In the genomic region with DNA sequence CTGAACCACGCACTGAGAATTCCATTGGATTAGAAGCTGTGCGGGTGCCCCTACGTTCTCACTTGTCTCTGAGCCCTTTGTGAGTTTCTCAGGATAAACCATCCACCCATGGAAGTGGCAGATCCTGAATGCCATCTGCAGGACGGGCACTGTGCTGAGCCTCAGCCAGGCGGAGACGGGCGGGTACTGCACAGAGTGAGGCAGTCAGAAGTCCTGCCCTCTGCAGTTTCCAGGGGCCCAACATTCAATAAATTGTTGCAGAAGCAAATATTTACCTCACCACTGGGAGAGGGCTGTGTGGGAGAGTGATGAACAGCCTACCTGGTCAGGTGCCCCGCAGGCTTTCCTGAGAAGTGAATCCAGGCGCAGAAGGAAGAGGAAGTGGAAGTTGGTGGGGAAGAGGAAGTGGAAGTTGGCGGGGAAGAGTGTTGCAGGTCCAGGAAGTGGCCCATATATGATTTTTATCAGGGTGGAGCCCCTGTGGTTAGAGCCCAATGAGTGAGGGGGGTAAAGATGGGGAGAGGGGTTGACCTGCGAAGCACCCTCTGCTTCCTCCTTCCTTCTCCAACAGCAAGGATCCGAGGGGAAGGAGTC, we compare ENCODE assay signal across 17 cellular contexts.
DNase-seq lines count a peak whose midpoint lies in the region; ATAC-seq and TF ChIP-seq lines count a peak whose summit lies in the region.
"Had no signal": no experiment of that assay in that cellular context is flagged by ENCODE, and none has a peak within 500 bp of the region (broad histone marks: within the 10 kb centered on the region; RNA-seq: fewer than 3 reads in every experiment).

No MANE protein-coding gene starts in this region.

- TF ChIP-seq EP300 in transverse colon (IDR thresholded peaks at IDR 0.05; ENCODE audit: low read depth) = no peak

- no peaks in the 10 kb centered on the region for H3K36me3 ChIP-seq in transverse colon
- H3K36me3 ChIP-seq in effector memory CD4-positive, alpha-beta T cell (ENCODE audit: control insufficient read depth, insufficient read depth, low read length) = no peaks in the 10 kb centered on the region
- H3K36me3 ChIP-seq: brain microvascular endothelial cell had no signal

- in situ Hi-C loops in transverse colon (cut with MboI; ENCODE audit: low pct_ligation_motif_present in 1 of 4, low pct_unique_long_range_greater_than_20kb in 1 of 4, low sequenced_read_pairs in 3 of 4) = loop anchor here in 1 of 4 donors (25.0 kb wide), 1 partner anchor 92 kb away; the partner anchor contains the start of gene SLCO3A1

- H3K4me3 Mint-ChIP-seq in activated CD4-positive, alpha-beta T cell treated with anti-CD3 and anti-CD28 coated beads, Interleukin-2, amount 10 ng/mL, durations not matched to agents 7 days and 5 days = no peak overlapping the region
- H3K4me3 Mint-ChIP-seq in T-helper 17 cell = no peak overlapping the region
- H3K4me3 Mint-ChIP-seq in immature natural killer cell = peak overlapping the region in 4 of 5 donors; percentile 1 to 52 (median 34)
- H3K4me3 Mint-ChIP-seq: memory B cell had no signal

- peak overlapping the region in 1 of 4 donors; percentile 10 for H3K27ac ChIP-seq in transverse colon
- H3K27ac ChIP-seq in effector memory CD4-positive, alpha-beta T cell (ENCODE audit: insufficient read depth, low read length, poor library complexity, severe bottlenecking) = no peak overlapping the region
- H3K27ac ChIP-seq: brain microvascular endothelial cell had no signal

- intact Hi-C loops in transverse colon (cut with DNase I; ENCODE audit: low total_unique reads) = no loop called here

- H3K36me3 Mint-ChIP-seq in activated CD4-positive, alpha-beta T cell treated with anti-CD3 and anti-CD28 coated beads, Interleukin-2, amount 10 ng/mL, durations not matched to agents 7 days and 5 days (ENCODE audit: low read depth) = no peaks in the 10 kb centered on the region
- no peaks in the 10 kb centered on the region for H3K36me3 Mint-ChIP-seq in T-helper 17 cell (ENCODE audit: low read depth)
- H3K36me3 Mint-ChIP-seq in immature natural killer cell = peaks cover 0 to 3% (median 0%) of the 10 kb centered on the region in 3 donors
- H3K36me3 Mint-ChIP-seq: memory B cell had no signal

- H3K27me3 ChIP-seq in transverse colon = no peaks in the 10 kb centered on the region
- no peaks in the 10 kb centered on the region for H3K27me3 ChIP-seq in effector memory CD4-positive, alpha-beta T cell (replicated peaks; ENCODE audit: control insufficient read depth, insufficient read depth, low read length, poor library complexity, severe bottlenecking)
- H3K27me3 ChIP-seq: brain microvascular endothelial cell had no signal

- no peaks in the 10 kb centered on the region for H3K27me3 Mint-ChIP-seq in activated CD4-positive, alpha-beta T cell treated with anti-CD3 and anti-CD28 coated beads, Interleukin-2, amount 10 ng/mL, durations not matched to agents 7 days and 5 days
- no peaks in the 10 kb centered on the region for H3K27me3 Mint-ChIP-seq in T-helper 17 cell
- peaks cover 0 to 2% (median 0%) of the 10 kb centered on the region in 3 donors for H3K27me3 Mint-ChIP-seq in immature natural killer cell (ENCODE audit: low read depth in 3 of 3)

- CTCF ChIA-PET in activated CD4-positive, alpha-beta T cell treated with anti-CD3 and anti-CD28 coated beads, Interleukin-2, amount 10 ng/mL, durations not matched to agents 7 days and 5 days (lab: Charles Lee) = no interaction called here

- no peak overlapping the region for H3K4me3 ChIP-seq in transverse colon
- H3K4me3 ChIP-seq in effector memory CD4-positive, alpha-beta T cell (ENCODE audit: insufficient read depth, low read depth, low read length, poor library complexity, severe bottlenecking) = no peak overlapping the region

- H3K9me3 ChIP-seq in T-helper 17 cell (ENCODE audit: control insufficient read depth, low read length, poor library complexity, severe bottlenecking) (no peaks in the 10 kb centered on the region), transverse colon (no peaks in the 10 kb centered on the region)
- no peaks in the 10 kb centered on the region for H3K9me3 ChIP-seq in effector memory CD4-positive, alpha-beta T cell (ENCODE audit: control insufficient read depth, low read length)

- TF ChIP-seq CTCF in transverse colon (IDR thresholded peaks at IDR 0.05) = peak in 4 of 5 experiments; percentile 23 to 71 (median 36)

- H3K4me1 Mint-ChIP-seq in activated CD4-positive, alpha-beta T cell treated with anti-CD3 and anti-CD28 coated beads, Interleukin-2, amount 10 ng/mL, durations not matched to agents 7 days and 5 days = peaks cover 43% of the 10 kb centered on the region
- H3K4me1 Mint-ChIP-seq in T-helper 17 cell = peaks cover 72% of the 10 kb centered on the region
- H3K4me1 Mint-ChIP-seq in immature natural killer cell = peaks cover 66 to 84% of the 10 kb centered on the region in 2 donors
- H3K4me1 Mint-ChIP-seq: memory B cell had no signal

- H3K9me3 Mint-ChIP-seq in activated CD4-positive, alpha-beta T cell treated with anti-CD3 and anti-CD28 coated beads, Interleukin-2, amount 10 ng/mL, durations not matched to agents 7 days and 5 days = no peaks in the 10 kb centered on the region
- H3K9me3 Mint-ChIP-seq in immature natural killer cell = no peaks in the 10 kb centered on the region
- H3K9me3 Mint-ChIP-seq: memory B cell had no signal

- POLR2A ChIA-PET in activated CD4-positive, alpha-beta T cell treated with anti-CD3 and anti-CD28 coated beads, Interleukin-2, amount 10 ng/mL, durations not matched to agents 7 days and 5 days (lab: Charles Lee) = no interaction called here

- no peak for DNase-seq in activated CD4-positive, alpha-beta T cell treated with anti-CD3 and anti-CD28 coated beads, Interleukin-2, amount 10 ng/mL, durations not matched to agents 7 days and 5 days
- DNase-seq in activated CD4-positive, alpha-beta T cell treated with anti-CD3 and anti-CD28 coated beads, Interleukin-2, amount 50 U/mL, for 48 hours = no peak
- no peak for DNase-seq in T-helper 17 cell
- DNase-seq in immature natural killer cell = no peak
- DNase-seq in transverse colon = peak; percentile 67
- DNase-seq in effector memory CD4-positive, alpha-beta T cell = no peak
- no peak for DNase-seq in NCI-H1048 (lab: John Stamatoyannopoulos, UW)
- DNase-seq: activated CD4-positive, alpha-beta T cell treated with anti-CD3 and anti-CD28 coated beads, Interleukin-2, amount 50 U/mL, for 4 hours; activated effector memory CD4-positive, alpha-beta T cell treated with Interleukin-2 at 50 U/mL for 16 hours; brain microvascular endothelial cell; EL; H7; hypothalamus; NCI-H1105 treated with DMSO at 0.1 percent for 48 hours; stimulated activated CD4-positive, alpha-beta T cell treated with anti-CD3 and anti-CD28 coated beads, Interleukin-2, amount 100 ng/mL, for 24 hours had no signal

- no peak for TF ChIP-seq POLR2A in transverse colon (IDR thresholded peaks at IDR 0.05)

- H3K4me1 ChIP-seq in transverse colon = peaks cover 0 to 14% (median 6%) of the 10 kb centered on the region in 4 donors
- peaks cover 13% of the 10 kb centered on the region for H3K4me1 ChIP-seq in effector memory CD4-positive, alpha-beta T cell (ENCODE audit: control insufficient read depth, insufficient read depth, low read length, poor library complexity, severe bottlenecking)

- WGBS in transverse colon (ENCODE audit: low coverage in 1 of 2), 2 donors = 44 to 51% methylated on average over 3 to 12 of the region's 12 CpGs

- H3K27ac Mint-ChIP-seq in activated CD4-positive, alpha-beta T cell treated with anti-CD3 and anti-CD28 coated beads, Interleukin-2, amount 10 ng/mL, durations not matched to agents 7 days and 5 days = peak overlapping the region; percentile 62
- peak overlapping the region; percentile 83 for H3K27ac Mint-ChIP-seq in T-helper 17 cell
- peak overlapping the region in 3 of 6 donors; percentile 2 to 83 (median 71) for H3K27ac Mint-ChIP-seq in immature natural killer cell
- H3K27ac Mint-ChIP-seq: memory B cell had no signal

- ATAC-seq in T-helper 17 cell (no peak), HG03159 (IDR thresholded peaks at IDR 0.05; ENCODE audit: unreplicated experiment) (no peak)

Comparison
In these comparisons a context has a peak if more than half of its experiments do, and no peak if none do; other contexts are left out.
1. H3K4me3 Mint-ChIP-seq: peak in immature natural killer cell (4 of 5); none in activated CD4-positive, alpha-beta T cell treated with anti-CD3 and anti-CD28 coated beads, Interleukin-2, amount 10 ng/mL, durations not matched to agents 7 days and 5 days (single experiment) and T-helper 17 cell (single experiment).